In genomic region chr7:155965010-155965409, GRCh38 we compare ENCODE assay signal across 13 cellular contexts.
A peak's percentile ranks its signal among the peaks of the same experiment; 100 is the strongest.
DNase-seq lines count a peak whose midpoint lies in the region; ATAC-seq and TF ChIP-seq lines count a peak whose summit lies in the region.
"Had no signal": no experiment of that assay in that cellular context is flagged by ENCODE, and none has a peak within 500 bp of the region (broad histone marks: within the 10 kb centered on the region; RNA-seq: fewer than 3 reads in every experiment).

No MANE protein-coding gene starts in this region.

- no peaks in the 10 kb centered on the region for H3K4me1 ChIP-seq in spleen
- H3K4me1 ChIP-seq: tibial nerve had no signal

- peak; percentile 83 for ATAC-seq in activated naive CD8-positive, alpha-beta T cell treated with anti-CD3 and anti-CD28 coated beads, Interleukin-2, amount 10 ng/mL, durations not matched to agents 7 days and 5 days (ENCODE audit: low read depth)
- ATAC-seq in HG03469 (IDR thresholded peaks at IDR 0.05; ENCODE audit: unreplicated experiment), result no peak
- ATAC-seq in HG03196 (IDR thresholded peaks at IDR 0.05; ENCODE audit: unreplicated experiment), result no peak

- peaks cover 30% of the 10 kb centered on the region for H3K4me1 Mint-ChIP-seq in activated CD4-positive, alpha-beta T cell treated with anti-CD3 and anti-CD28 coated beads, Interleukin-2, amount 10 ng/mL, durations not matched to agents 7 days and 5 days
- peaks cover 25% of the 10 kb centered on the region for H3K4me1 Mint-ChIP-seq in activated naive CD8-positive, alpha-beta T cell treated with anti-CD3 and anti-CD28 coated beads, Interleukin-2, amount 10 ng/mL, durations not matched to agents 7 days and 5 days

- CTCF ChIA-PET in activated CD4-positive, alpha-beta T cell treated with anti-CD3 and anti-CD28 coated beads, Interleukin-2, amount 10 ng/mL, durations not matched to agents 7 days and 5 days (lab: Charles Lee), result no interaction called here

- H3K4me3 ChIP-seq in spleen, result no peak overlapping the region
- H3K4me3 ChIP-seq: tibial nerve had no signal

- intact Hi-C loops in spleen (cut with DNase I; ENCODE audit: low total_unique reads), result no loop called here

- no peak for TF ChIP-seq CTCF in spleen (IDR thresholded peaks at IDR 0.05 in 8 of 11, conservative IDR thresholded peaks at IDR 0.05 in 3 of 11)

- H3K9me3 ChIP-seq in spleen, result no peaks in the 10 kb centered on the region

- POLR2A ChIA-PET in activated CD4-positive, alpha-beta T cell treated with anti-CD3 and anti-CD28 coated beads, Interleukin-2, amount 10 ng/mL, durations not matched to agents 7 days and 5 days (lab: Charles Lee), result no interaction called here
- POLR2A ChIA-PET in activated naive CD8-positive, alpha-beta T cell treated with anti-CD3 and anti-CD28 coated beads, Interleukin-2, amount 10 ng/mL, durations not matched to agents 7 days and 5 days (lab: Charles Lee), result no interaction called here

- H3K27ac ChIP-seq in spleen, result no peak overlapping the region
- H3K27ac ChIP-seq: tibial nerve had no signal

- H3K36me3 Mint-ChIP-seq in activated CD4-positive, alpha-beta T cell treated with anti-CD3 and anti-CD28 coated beads, Interleukin-2, amount 10 ng/mL, durations not matched to agents 7 days and 5 days (ENCODE audit: low read depth), result no peaks in the 10 kb centered on the region
- H3K36me3 Mint-ChIP-seq in activated naive CD8-positive, alpha-beta T cell treated with anti-CD3 and anti-CD28 coated beads, Interleukin-2, amount 10 ng/mL, durations not matched to agents 7 days and 5 days, result peaks cover 2% of the 10 kb centered on the region

- no peak overlapping the region for H3K27ac Mint-ChIP-seq in activated CD4-positive, alpha-beta T cell treated with anti-CD3 and anti-CD28 coated beads, Interleukin-2, amount 10 ng/mL, durations not matched to agents 7 days and 5 days
- peak overlapping the region; percentile 40 for H3K27ac Mint-ChIP-seq in activated naive CD8-positive, alpha-beta T cell treated with anti-CD3 and anti-CD28 coated beads, Interleukin-2, amount 10 ng/mL, durations not matched to agents 7 days and 5 days
- H3K27ac Mint-ChIP-seq: natural killer cell treated with Interleukin-12 subunit alpha and Interleukin-12 subunit beta and Interleukin-15 and Interleukin-18, amount 100 ng/mL, for 72 hours had no signal

- no peak overlapping the region for H3K4me3 Mint-ChIP-seq in activated CD4-positive, alpha-beta T cell treated with anti-CD3 and anti-CD28 coated beads, Interleukin-2, amount 10 ng/mL, durations not matched to agents 7 days and 5 days
- H3K4me3 Mint-ChIP-seq in activated naive CD8-positive, alpha-beta T cell treated with anti-CD3 and anti-CD28 coated beads, Interleukin-2, amount 10 ng/mL, durations not matched to agents 7 days and 5 days, result peak overlapping the region; percentile 17
- H3K4me3 Mint-ChIP-seq: natural killer cell treated with Interleukin-12 subunit alpha and Interleukin-12 subunit beta and Interleukin-15 and Interleukin-18, amount 100 ng/mL, for 72 hours had no signal

- H3K36me3 ChIP-seq in spleen, result no peaks in the 10 kb centered on the region
- H3K36me3 ChIP-seq: tibial nerve had no signal

- TF ChIP-seq POLR2A in spleen (IDR thresholded peaks at IDR 0.05), result no peak

- peaks cover 19% of the 10 kb centered on the region for H3K27me3 Mint-ChIP-seq in activated CD4-positive, alpha-beta T cell treated with anti-CD3 and anti-CD28 coated beads, Interleukin-2, amount 10 ng/mL, durations not matched to agents 7 days and 5 days
- H3K27me3 Mint-ChIP-seq in activated naive CD8-positive, alpha-beta T cell treated with anti-CD3 and anti-CD28 coated beads, Interleukin-2, amount 10 ng/mL, durations not matched to agents 7 days and 5 days, result peaks cover 16% of the 10 kb centered on the region

- peak; percentile 22 for DNase-seq in activated CD4-positive, alpha-beta T cell treated with anti-CD3 and anti-CD28 coated beads, Interleukin-2, amount 10 ng/mL, durations not matched to agents 7 days and 5 days
- DNase-seq in activated CD4-positive, alpha-beta T cell treated with anti-CD3 and anti-CD28 coated beads for 4 hours, result no peak
- DNase-seq in LHCN-M2 (ENCODE audit: low read depth), result peak; percentile 29
- no peak for DNase-seq in activated naive CD8-positive, alpha-beta T cell treated with anti-CD3 and anti-CD28 coated beads, Interleukin-2, amount 10 ng/mL, durations not matched to agents 7 days and 5 days
- peak; percentile 54 for DNase-seq in spleen
- DNase-seq in effector CD4-positive, alpha-beta T cell, result no peak
- DNase-seq: activated effector memory CD4-positive, alpha-beta T cell treated with anti-CD3 and anti-CD28 coated beads, Interleukin-2, amount 50 U/mL, for 16 hours; Karpas-422; NCI-H446 had no signal

- peaks cover 0 to 29% (median 0%) of the 10 kb centered on the region in 7 donors for H3K27me3 ChIP-seq in spleen (replicated peaks in 1 of 7)
- H3K27me3 ChIP-seq: tibial nerve had no signal

- no peaks in the 10 kb centered on the region for H3K9me3 Mint-ChIP-seq in activated CD4-positive, alpha-beta T cell treated with anti-CD3 and anti-CD28 coated beads, Interleukin-2, amount 10 ng/mL, durations not matched to agents 7 days and 5 days
- peaks cover 2% of the 10 kb centered on the region for H3K9me3 Mint-ChIP-seq in activated naive CD8-positive, alpha-beta T cell treated with anti-CD3 and anti-CD28 coated beads, Interleukin-2, amount 10 ng/mL, durations not matched to agents 7 days and 5 days

- WGBS in spleen, 5 donors, result 81 to 91% (median 85%) methylated on average over 6 to 7 of the region's 7 CpGs

Comparison
In these comparisons a context has a peak if more than half of its experiments do, and no peak if none do; other contexts are left out.
1. DNase-seq: peak in activated CD4-positive, alpha-beta T cell treated with anti-CD3 and anti-CD28 coated beads, Interleukin-2, amount 10 ng/mL, durations not matched to agents 7 days and 5 days (single experiment), LHCN-M2 (single experiment) and spleen (single experiment); none in activated CD4-positive, alpha-beta T cell treated with anti-CD3 and anti-CD28 coated beads for 4 hours (0 of 2), activated naive CD8-positive, alpha-beta T cell treated with anti-CD3 and anti-CD28 coated beads, Interleukin-2, amount 10 ng/mL, durations not matched to agents 7 days and 5 days (single experiment) and effector CD4-positive, alpha-beta T cell (single experiment).